In genomic region chr2:124804014-124804940, GRCh38 we compare ENCODE assay signal across 8 cellular contexts.
DNase-seq lines count a peak whose midpoint lies in the region; ATAC-seq and TF ChIP-seq lines count a peak whose summit lies in the region.

No MANE protein-coding gene starts in this region.

- H3K36me3 ChIP-seq in DOHH2 (ENCODE audit: control insufficient read depth, low read length) = no peaks in the 10 kb centered on the region

- H3K4me1 ChIP-seq in DOHH2 (ENCODE audit: control insufficient read depth, low read length) = no peaks in the 10 kb centered on the region

- no peak overlapping the region for H3K4me2 ChIP-seq in DOHH2 (ENCODE audit: low read length)

- no peaks in the 10 kb centered on the region for H3K27me3 ChIP-seq in DOHH2 (ENCODE audit: control insufficient read depth, low read length)

- no peaks in the 10 kb centered on the region for H3K9me3 ChIP-seq in DOHH2 (ENCODE audit: control insufficient read depth, insufficient read depth, low read length)

- peak; percentile 68 for ATAC-seq in GM21360 (IDR thresholded peaks at IDR 0.05; ENCODE audit: unreplicated experiment)
- ATAC-seq in HG02938 (IDR thresholded peaks at IDR 0.05; ENCODE audit: unreplicated experiment) = no peak

- no peaks in the 10 kb centered on the region for H4K20me1 ChIP-seq in DOHH2 (ENCODE audit: control insufficient read depth, insufficient read depth, low read depth, low read length)

- TF ChIP-seq CTCF in DOHH2 (IDR thresholded peaks at IDR 0.05; ENCODE audit: low read depth, low read length, poor library complexity, severe bottlenecking) (peak; percentile 81), LNCAP (IDR thresholded peaks at IDR 0.05) (peak; percentile 75), VCaP (conservative IDR thresholded peaks at IDR 0.05) (peak; percentile 76)

- no peaks in the 10 kb centered on the region for H3F3A ChIP-seq in DOHH2 (ENCODE audit: control insufficient read depth, insufficient read depth)

- DNase-seq in inferior parietal cortex (ENCODE audit: extremely low spot score) (peak; percentile 73), occipital lobe (lab: John Stamatoyannopoulos, UW) (no peak)
- DNase-seq in activated CD4-positive, alpha-beta T cell treated with anti-CD3 and anti-CD28 coated beads, Interleukin-2, amount 50 U/mL, for 4 hours = no peak

- no peaks in the 10 kb centered on the region for H3K79me2 ChIP-seq in DOHH2 (ENCODE audit: control insufficient read depth, low read length)

- H3K9me2 ChIP-seq in DOHH2 (replicated peaks; ENCODE audit: control insufficient read depth, low read length) = no peaks in the 10 kb centered on the region

- no peak overlapping the region for H3K27ac ChIP-seq in DOHH2 (ENCODE audit: low read depth, low read length)
- H3K27ac ChIP-seq in VCaP = no peak overlapping the region

- no peak overlapping the region for H3K4me3 ChIP-seq in DOHH2 (ENCODE audit: low read length)
